Comparison of ENCODE assay signal across 9 cellular contexts in the genomic region with DNA sequence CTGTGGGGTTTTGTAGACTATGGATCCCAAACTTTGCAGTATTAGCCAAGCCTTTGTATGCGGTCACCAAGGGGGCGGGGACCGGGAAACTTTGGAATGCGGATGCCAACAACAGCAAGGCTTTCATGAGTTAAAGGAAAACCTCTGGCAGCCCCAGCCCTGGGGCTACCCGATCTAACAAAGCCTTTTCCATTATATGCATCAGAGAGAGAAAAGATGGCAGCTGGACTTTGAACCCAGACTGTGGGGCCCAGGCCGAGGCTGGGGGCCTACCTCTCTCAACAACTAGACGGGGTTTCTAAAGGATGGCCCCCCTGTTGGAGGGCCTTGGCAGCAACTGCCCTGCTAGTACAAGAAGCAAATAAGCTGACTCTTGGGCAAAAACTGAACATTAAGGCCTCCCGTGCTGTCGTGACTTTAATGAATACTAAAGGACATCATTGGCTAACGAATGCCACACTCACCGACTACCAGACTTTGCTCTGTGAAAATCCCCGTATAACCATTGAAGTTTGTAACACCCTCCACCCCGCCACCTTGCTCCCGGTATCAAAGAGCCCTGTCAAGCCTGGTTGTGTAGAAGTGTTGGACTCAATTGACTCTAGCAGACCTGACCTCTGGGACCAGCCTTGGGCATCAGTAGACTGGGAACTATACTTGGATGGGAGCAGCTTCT. TPM values are rescaled to one million over a fixed set of nuclear protein-coding genes. Genes with fewer than 3 reads are reported as not detected.
"Had no signal": no experiment of that assay in that cellular context is flagged by ENCODE, and none has a peak within 500 bp of the region (broad histone marks: within the 10 kb centered on the region; RNA-seq: fewer than 3 reads in every experiment).

No MANE protein-coding gene starts in this region.

RNA-seq across cellular contexts. Expression of gene DEFB131B, which starts 10.2 kb away (rescaled TPM):
- total RNA-seq: activated CD4-positive, alpha-beta memory T cell treated with anti-CD3 and anti-CD28 coated beads, Interleukin-2, amount 10 ng/mL, durations not matched to agents 7 days and 5 days; activated CD4-positive, alpha-beta T cell treated with anti-CD3 and anti-CD28 coated beads for 36 hours; activated CD8-positive, alpha-beta memory T cell treated with anti-CD3 and anti-CD28 coated beads for 36 hours; activated naive CD8-positive, alpha-beta T cell treated with anti-CD3 and anti-CD28 coated beads, Interleukin-2, amount 10 ng/mL, durations not matched to agents 7 days and 5 days; activated T-helper 2 cell treated with anti-CD3 and anti-CD28 coated beads, Interferon-gamma antibody, Interleukin-2, Interleukin-4, amounts not matched to agents 10 μg/mL and 5 μg/mL and 100 μg/mL, durations not matched to agents 14 hours and 24 hours and 36 hours; adrenal gland; breast epithelium; NCI-H460; PC-9 had no signal
- polyA plus RNA-seq: adrenal gland had no signal

RNA-seq across cellular contexts. Expression of gene DEFB108B, which starts 55.5 kb away (rescaled TPM):
- total RNA-seq: activated CD4-positive, alpha-beta memory T cell treated with anti-CD3 and anti-CD28 coated beads, Interleukin-2, amount 10 ng/mL, durations not matched to agents 7 days and 5 days; activated CD4-positive, alpha-beta T cell treated with anti-CD3 and anti-CD28 coated beads for 36 hours; activated CD8-positive, alpha-beta memory T cell treated with anti-CD3 and anti-CD28 coated beads for 36 hours; activated naive CD8-positive, alpha-beta T cell treated with anti-CD3 and anti-CD28 coated beads, Interleukin-2, amount 10 ng/mL, durations not matched to agents 7 days and 5 days; activated T-helper 2 cell treated with anti-CD3 and anti-CD28 coated beads, Interferon-gamma antibody, Interleukin-2, Interleukin-4, amounts not matched to agents 10 μg/mL and 5 μg/mL and 100 μg/mL, durations not matched to agents 14 hours and 24 hours and 36 hours; adrenal gland; breast epithelium; NCI-H460; PC-9 had no signal
- polyA plus RNA-seq: adrenal gland had no signal
